ENCODE assay signal across 31 cellular contexts in the genomic region with DNA sequence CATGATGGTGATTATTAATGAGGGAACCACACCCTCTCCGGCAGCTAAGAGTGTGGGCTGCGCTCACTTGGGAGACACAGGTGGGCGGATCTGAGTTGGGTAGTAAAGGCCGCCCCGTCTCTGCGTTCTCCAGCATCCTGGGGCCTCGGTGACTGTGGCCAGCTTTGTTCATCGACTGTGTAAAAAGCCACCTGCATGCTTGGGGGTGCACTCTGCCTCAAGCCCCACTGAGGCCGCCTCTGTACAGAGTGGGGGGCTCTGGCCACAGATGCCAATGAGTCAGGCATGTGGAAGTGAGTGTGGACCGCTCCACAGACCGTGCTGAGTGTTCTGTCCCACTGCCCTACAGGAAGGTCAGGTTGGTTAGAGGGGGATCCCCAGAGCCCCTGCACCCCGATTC.
"Had no signal": no experiment of that assay in that cellular context is flagged by ENCODE, and none has a peak within 500 bp of the region (broad histone marks: within the 10 kb centered on the region; RNA-seq: fewer than 3 reads in every experiment).

No MANE protein-coding gene starts in this region.

- H3K4me3 ChIP-seq: ovary, psoas muscle, skin epidermis, smooth muscle cell, spleen, suprapubic skin, testis, tibial artery, transverse colon, vagina had no signal

- H3K9me3 ChIP-seq: ovary, psoas muscle, spleen, suprapubic skin, testis, tibial artery, transverse colon, vagina had no signal

- H3K4me2 ChIP-seq: smooth muscle cell had no signal

- H2AFZ ChIP-seq: parathyroid adenoma had no signal

- H3K36me3 Mint-ChIP-seq: naive thymus-derived CD8-positive, alpha-beta T cell; natural killer cell treated with Interleukin-12 subunit alpha and Interleukin-12 subunit beta and Interleukin-15 and Interleukin-18, amount 100 ng/mL, for 72 hours; stimulated activated memory B cell treated with anti-CD40 and anti-IgM and Interleukin-4, amounts not matched to agents 10 μg/mL and 1 μg/mL and 100 μg/mL, for 72 hours had no signal

- H3K27me3 Mint-ChIP-seq: progenitor cell of endocrine pancreas, type B pancreatic cell had no signal

- H3K4me3 Mint-ChIP-seq: natural killer cell treated with Interleukin-12 subunit alpha and Interleukin-12 subunit beta and Interleukin-15 and Interleukin-18, amount 100 ng/mL, for 72 hours; nephron progenitor cell; neural crest cell; stimulated activated memory B cell treated with anti-CD40 and anti-IgM and Interleukin-4, amounts not matched to agents 10 μg/mL and 1 μg/mL and 100 μg/mL, for 72 hours; stimulated activated naive CD8-positive, alpha-beta T cell treated with anti-CD3 and anti-CD28 coated beads, Interleukin-15, amount 100 ng/mL, for 72 hours; type B pancreatic cell had no signal

- ATAC-seq: naive thymus-derived CD8-positive, alpha-beta T cell; natural killer cell treated with Interleukin-12 subunit alpha and Interleukin-12 subunit beta and Interleukin-15 and Interleukin-18, amount 100 ng/mL, for 72 hours; psoas muscle; sciatic nerve; stimulated activated memory B cell treated with anti-CD40 and anti-IgM and Interleukin-4, amounts not matched to agents 10 μg/mL and 1 μg/mL and 100 μg/mL, for 72 hours; stimulated activated naive CD8-positive, alpha-beta T cell treated with anti-CD3 and anti-CD28 coated beads, Interleukin-15, amount 100 ng/mL, for 72 hours; stimulated activated naive CD8-positive, alpha-beta T cell treated with anti-CD3 and anti-CD28 coated beads, Interleukin-15, Interleukin-2, amounts not matched to agents 100 U/mL and 50 U/mL, for 24 hours had no signal

- H3K27me3 ChIP-seq: ovary, testis, transverse colon, vagina had no signal

- DNase-seq: naive B cell; naive thymus-derived CD8-positive, alpha-beta T cell; nephron progenitor cell; occipital lobe; ovary; psoas muscle; spleen; stimulated activated CD4-positive, alpha-beta T cell treated with anti-CD3 and anti-CD28 coated beads, Interleukin-12 subunit alpha, Interleukin-12 subunit beta, amount 100 ng/mL, for 4 hours; stimulated activated CD4-positive, alpha-beta T cell treated with anti-CD3 and anti-CD28 coated beads, Interleukin-1b, Interleukin-23, amount 100 ng/mL, for 48 hours; stimulated activated CD4-positive, alpha-beta T cell treated with anti-CD3 and anti-CD28 coated beads, Interleukin-4, amount 100 ng/mL, for 1 hour; stimulated activated CD4-positive, alpha-beta T cell treated with anti-CD3 and anti-CD28 coated beads, Interleukin-4, amount 100 ng/mL, for 4 hours; stimulated activated CD8-positive, alpha-beta memory T cell treated with anti-CD3 and anti-CD28 coated beads, Interleukin-4, amount 100 ng/mL, for 48 hours; stimulated activated naive CD4-positive, alpha-beta T cell; stimulated activated naive CD8-positive, alpha-beta T cell treated with anti-CD3 and anti-CD28 coated beads, Interleukin-15, amount 100 ng/mL, for 72 hours; stimulated activated naive CD8-positive, alpha-beta T cell treated with anti-CD3 and anti-CD28 coated beads, Interleukin-15, Interleukin-2, amounts not matched to agents 100 U/mL and 50 U/mL, for 24 hours; substantia nigra; testis; tibial artery; transverse colon had no signal

- H3K27ac ChIP-seq: ovary, parathyroid adenoma, psoas muscle, skin epidermis, spleen, suprapubic skin, testis, tibial artery, transverse colon, vagina had no signal

- H3K27ac Mint-ChIP-seq: naive B cell; naive thymus-derived CD8-positive, alpha-beta T cell; natural killer cell treated with Interleukin-12 subunit alpha and Interleukin-12 subunit beta and Interleukin-15 and Interleukin-18, amount 100 ng/mL, for 72 hours; nephron progenitor cell; progenitor cell of endocrine pancreas; stimulated activated memory B cell treated with anti-CD40 and anti-IgM and Interleukin-4, amounts not matched to agents 10 μg/mL and 1 μg/mL and 100 μg/mL, for 72 hours; stimulated activated naive CD8-positive, alpha-beta T cell treated with anti-CD3 and anti-CD28 coated beads, Interleukin-15, amount 100 ng/mL, for 72 hours had no signal

- H3K36me3 ChIP-seq: ovary, spleen, suprapubic skin, tibial artery, transverse colon, vagina had no signal

- H3K79me2 ChIP-seq: parathyroid adenoma had no signal

- H3K9ac ChIP-seq: parathyroid adenoma had no signal

- FAIRE-seq: urothelium cell line had no signal

- H3K4me1 Mint-ChIP-seq: naive B cell; naive thymus-derived CD8-positive, alpha-beta T cell; neural crest cell; stimulated activated naive CD8-positive, alpha-beta T cell treated with anti-CD3 and anti-CD28 coated beads, Interleukin-15, amount 100 ng/mL, for 72 hours had no signal

- H3K9me3 Mint-ChIP-seq: naive B cell; natural killer cell treated with Interleukin-12 subunit alpha and Interleukin-12 subunit beta and Interleukin-15 and Interleukin-18, amount 100 ng/mL, for 72 hours; nephron progenitor cell; neural crest cell; stimulated activated naive CD8-positive, alpha-beta T cell treated with anti-CD3 and anti-CD28 coated beads, Interleukin-15, amount 100 ng/mL, for 72 hours; type B pancreatic cell had no signal

- H3K4me1 ChIP-seq: parathyroid adenoma, psoas muscle, spleen, suprapubic skin, testis, tibial artery, transverse colon, vagina had no signal
